ENCODE assay signal across 2 cellular contexts in the genomic region with DNA sequence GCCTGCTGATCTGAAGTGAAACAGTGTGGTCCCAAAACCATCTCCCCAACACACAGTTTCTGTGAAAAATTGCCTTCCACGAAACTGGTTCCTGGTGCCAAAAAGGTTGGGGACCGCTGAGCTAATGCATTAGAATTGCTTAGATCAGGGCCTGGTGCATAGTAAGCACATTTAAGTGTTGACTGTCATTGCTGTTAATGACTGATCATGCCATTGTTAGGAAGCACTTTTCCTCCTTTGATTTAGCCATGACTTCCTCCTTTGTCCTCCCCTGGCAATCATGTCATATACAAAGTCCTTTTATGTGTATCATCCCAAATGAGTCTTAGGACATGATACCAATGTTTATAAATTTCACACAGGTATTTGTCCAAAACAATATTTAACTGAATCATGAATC.
TF ChIP-seq lines count a peak whose summit lies in the region.

No MANE protein-coding gene starts in this region.

TF ChIP-seq in K562, 482 proteins besides CTCF, POLR2A, EP300 and RAD21 (continued from another document):
- TF ChIP-seq, protein P1, sequence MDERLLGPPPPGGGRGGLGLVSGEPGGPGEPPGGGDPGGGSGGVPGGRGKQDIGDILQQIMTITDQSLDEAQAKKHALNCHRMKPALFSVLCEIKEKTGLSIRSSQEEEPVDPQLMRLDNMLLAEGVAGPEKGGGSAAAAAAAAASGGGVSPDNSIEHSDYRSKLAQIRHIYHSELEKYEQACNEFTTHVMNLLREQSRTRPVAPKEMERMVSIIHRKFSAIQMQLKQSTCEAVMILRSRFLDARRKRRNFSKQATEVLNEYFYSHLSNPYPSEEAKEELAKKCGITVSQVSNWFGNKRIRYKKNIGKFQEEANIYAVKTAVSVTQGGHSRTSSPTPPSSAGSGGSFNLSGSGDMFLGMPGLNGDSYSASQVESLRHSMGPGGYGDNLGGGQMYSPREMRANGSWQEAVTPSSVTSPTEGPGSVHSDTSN (CRISPR knock-in tag; IDR thresholded peaks at IDR 0.05; ENCODE audit: low read depth): no peak
- TF ChIP-seq, protein P1 (tag; conservative IDR thresholded peaks at IDR 0.05; ENCODE audit: low read depth): no peak
- no peak for TF ChIP-seq POLR2AphosphoS2 (IDR thresholded peaks at IDR 0.05; ENCODE audit: low read length)
- TF ChIP-seq, protein P2, sequence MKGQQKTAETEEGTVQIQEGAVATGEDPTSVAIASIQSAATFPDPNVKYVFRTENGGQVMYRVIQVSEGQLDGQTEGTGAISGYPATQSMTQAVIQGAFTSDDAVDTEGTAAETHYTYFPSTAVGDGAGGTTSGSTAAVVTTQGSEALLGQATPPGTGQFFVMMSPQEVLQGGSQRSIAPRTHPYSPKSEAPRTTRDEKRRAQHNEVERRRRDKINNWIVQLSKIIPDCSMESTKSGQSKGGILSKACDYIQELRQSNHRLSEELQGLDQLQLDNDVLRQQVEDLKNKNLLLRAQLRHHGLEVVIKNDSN (CRISPR knock-in tag; IDR thresholded peaks at IDR 0.05): no peak
- TF ChIP-seq, protein P3, sequence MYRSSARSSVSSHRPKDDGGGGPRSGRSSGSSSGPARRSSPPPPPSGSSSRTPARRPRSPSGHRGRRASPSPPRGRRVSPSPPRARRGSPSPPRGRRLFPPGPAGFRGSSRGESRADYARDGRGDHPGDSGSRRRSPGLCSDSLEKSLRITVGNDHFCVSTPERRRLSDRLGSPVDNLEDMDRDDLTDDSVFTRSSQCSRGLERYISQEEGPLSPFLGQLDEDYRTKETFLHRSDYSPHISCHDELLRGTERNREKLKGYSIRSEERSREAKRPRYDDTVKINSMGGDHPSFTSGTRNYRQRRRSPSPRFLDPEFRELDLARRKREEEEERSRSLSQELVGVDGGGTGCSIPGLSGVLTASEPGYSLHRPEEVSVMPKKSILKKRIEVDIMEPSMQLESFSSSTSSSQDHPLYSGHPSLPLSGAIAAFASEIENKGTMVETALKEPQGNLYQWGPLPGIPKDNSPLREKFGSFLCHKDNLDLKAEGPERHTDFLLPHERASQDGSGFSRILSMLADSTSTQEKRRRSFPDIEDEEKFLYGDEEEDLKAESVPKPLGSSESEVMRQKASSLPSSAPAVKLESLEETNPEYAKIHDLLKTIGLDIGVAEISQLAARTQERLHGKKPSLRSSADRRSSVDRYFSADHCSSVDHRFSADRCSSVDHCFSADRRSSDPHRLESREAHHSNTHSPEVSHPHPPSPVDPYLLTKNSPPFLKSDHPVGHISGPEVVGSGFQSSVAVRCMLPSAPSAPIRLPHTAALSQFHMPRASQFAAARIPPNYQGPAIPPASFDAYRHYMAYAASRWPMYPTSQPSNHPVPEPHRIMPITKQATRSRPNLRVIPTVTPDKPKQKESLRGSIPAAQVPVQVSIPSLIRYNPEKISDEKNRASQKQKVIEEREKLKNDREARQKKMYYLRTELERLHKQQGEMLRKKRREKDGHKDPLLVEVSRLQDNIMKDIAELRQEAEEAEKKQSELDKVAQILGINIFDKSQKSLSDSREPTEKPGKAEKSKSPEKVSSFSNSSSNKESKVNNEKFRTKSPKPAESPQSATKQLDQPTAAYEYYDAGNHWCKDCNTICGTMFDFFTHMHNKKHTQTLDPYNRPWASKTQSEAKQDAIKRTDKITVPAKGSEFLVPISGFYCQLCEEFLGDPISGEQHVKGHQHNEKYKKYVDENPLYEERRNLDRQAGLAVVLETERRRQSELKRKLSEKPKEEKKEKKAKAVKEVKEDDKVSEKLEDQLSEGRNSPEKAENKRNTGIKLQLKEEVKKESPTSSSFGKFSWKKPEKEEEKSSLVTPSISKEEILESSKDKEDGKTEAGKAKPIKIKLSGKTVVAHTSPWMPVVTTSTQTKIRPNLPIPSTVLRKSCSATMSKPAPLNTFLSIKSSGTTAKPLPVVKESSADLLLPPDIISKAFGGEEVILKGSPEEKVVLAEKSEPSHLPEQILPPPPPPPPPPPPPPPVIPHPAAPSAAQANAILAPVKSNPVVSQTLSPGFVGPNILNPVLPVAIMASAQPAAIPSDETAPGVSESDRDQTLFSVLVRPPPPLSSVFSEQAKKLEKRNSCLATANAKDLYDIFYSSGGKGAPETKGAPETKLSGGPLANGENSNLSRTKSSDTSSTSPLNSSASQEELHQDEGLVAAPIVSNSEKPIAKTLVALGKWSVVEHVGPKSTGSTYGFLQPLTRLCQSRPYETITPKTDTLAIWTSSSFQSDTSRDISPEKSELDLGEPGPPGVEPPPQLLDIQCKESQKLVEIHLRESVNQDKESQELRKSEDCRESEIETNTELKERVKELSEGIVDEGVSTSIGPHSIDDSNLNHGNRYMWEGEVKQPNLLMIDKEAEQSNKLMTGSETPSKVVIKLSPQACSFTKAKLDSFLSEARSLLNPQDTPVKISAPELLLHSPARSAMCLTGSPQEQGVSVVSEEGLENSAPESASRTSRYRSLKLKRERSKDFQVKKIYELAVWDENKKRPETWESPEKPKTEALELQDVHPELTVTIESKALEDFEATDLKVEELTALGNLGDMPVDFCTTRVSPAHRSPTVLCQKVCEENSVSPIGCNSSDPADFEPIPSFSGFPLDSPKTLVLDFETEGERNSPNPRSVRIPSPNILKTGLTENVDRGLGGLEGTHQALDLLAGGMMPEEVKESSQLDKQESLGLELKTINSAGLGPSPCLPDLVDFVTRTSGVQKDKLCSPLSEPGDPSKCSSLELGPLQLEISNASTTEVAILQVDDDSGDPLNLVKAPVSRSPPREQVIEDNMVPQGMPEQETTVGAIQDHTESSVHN (IDR thresholded peaks at IDR 0.05; ENCODE audit: borderline replicate concordance in 1 of 2, low read depth in 1 of 2): no peak
TF ChIP-seq in K562: peak in this region for 0.

TF ChIP-seq in HepG2, 621 proteins besides CTCF, POLR2A, EP300 and RAD21 (continued from another document):
- TF ChIP-seq, protein P4, sequence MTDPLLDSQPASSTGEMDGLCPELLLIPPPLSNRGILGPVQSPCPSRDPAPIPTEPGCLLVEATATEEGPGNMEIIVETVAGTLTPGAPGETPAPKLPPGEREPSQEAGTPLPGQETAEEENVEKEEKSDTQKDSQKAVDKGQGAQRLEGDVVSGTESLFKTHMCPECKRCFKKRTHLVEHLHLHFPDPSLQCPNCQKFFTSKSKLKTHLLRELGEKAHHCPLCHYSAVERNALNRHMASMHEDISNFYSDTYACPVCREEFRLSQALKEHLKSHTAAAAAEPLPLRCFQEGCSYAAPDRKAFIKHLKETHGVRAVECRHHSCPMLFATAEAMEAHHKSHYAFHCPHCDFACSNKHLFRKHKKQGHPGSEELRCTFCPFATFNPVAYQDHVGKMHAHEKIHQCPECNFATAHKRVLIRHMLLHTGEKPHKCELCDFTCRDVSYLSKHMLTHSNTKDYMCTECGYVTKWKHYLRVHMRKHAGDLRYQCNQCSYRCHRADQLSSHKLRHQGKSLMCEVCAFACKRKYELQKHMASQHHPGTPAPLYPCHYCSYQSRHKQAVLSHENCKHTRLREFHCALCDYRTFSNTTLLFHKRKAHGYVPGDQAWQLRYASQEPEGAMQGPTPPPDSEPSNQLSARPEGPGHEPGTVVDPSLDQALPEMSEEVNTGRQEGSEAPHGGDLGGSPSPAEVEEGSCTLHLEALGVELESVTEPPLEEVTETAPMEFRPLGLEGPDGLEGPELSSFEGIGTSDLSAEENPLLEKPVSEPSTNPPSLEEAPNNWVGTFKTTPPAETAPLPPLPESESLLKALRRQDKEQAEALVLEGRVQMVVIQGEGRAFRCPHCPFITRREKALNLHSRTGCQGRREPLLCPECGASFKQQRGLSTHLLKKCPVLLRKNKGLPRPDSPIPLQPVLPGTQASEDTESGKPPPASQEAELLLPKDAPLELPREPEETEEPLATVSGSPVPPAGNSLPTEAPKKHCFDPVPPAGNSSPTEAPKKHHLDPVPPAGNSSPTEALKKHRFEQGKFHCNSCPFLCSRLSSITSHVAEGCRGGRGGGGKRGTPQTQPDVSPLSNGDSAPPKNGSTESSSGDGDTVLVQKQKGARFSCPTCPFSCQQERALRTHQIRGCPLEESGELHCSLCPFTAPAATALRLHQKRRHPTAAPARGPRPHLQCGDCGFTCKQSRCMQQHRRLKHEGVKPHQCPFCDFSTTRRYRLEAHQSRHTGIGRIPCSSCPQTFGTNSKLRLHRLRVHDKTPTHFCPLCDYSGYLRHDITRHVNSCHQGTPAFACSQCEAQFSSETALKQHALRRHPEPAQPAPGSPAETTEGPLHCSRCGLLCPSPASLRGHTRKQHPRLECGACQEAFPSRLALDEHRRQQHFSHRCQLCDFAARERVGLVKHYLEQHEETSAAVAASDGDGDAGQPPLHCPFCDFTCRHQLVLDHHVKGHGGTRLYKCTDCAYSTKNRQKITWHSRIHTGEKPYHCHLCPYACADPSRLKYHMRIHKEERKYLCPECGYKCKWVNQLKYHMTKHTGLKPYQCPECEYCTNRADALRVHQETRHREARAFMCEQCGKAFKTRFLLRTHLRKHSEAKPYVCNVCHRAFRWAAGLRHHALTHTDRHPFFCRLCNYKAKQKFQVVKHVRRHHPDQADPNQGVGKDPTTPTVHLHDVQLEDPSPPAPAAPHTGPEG (CRISPR knock-in tag; IDR thresholded peaks at IDR 0.05): no peak
- TF ChIP-seq SALL2 (CRISPR knock-in tag; IDR thresholded peaks at IDR 0.05) (0 out of 2 replicates have a peak, but pooled peaks have one; percentile 5), CEBPG (CRISPR knock-in tag; IDR thresholded peaks at IDR 0.05) (no peak), SIX1 (CRISPR knock-in tag; IDR thresholded peaks at IDR 0.05; ENCODE audit: borderline replicate concordance) (no peak), MAFK (conservative IDR thresholded peaks at IDR 0.05 in 1 of 2, IDR thresholded peaks at IDR 0.05 in 1 of 2; ENCODE audit: low read length in 2 of 2) (0 out of 4 replicates have a peak, but pooled peaks of 1 of the 2 experiments have one; percentile 3), ZC3H13 (CRISPR knock-in tag; IDR thresholded peaks at IDR 0.05) (no peak)
